In genomic region chr3:2826036-2826435, GRCh38 we compare ENCODE assay signal across 23 cellular contexts.
"Had no signal": no experiment of that assay in that cellular context is flagged by ENCODE, and none has a peak within 500 bp of the region (broad histone marks: within the 10 kb centered on the region; RNA-seq: fewer than 3 reads in every experiment).

No MANE protein-coding gene starts in this region.

- H3K4me3 ChIP-seq: neural progenitor cell, ovary, psoas muscle, right lobe of liver, sigmoid colon, stomach, thoracic aorta, thyroid gland, tibial nerve, upper lobe of left lung, vagina had no signal

- H3K4me1 ChIP-seq: neural progenitor cell, psoas muscle, sigmoid colon, stomach, thyroid gland, tibial nerve, upper lobe of left lung, vagina had no signal

- DNase-seq: occipital lobe; ovary; posterior cingulate gyrus; psoas muscle; right cardiac atrium; right lobe of liver; sigmoid colon; small intestine; stimulated activated CD4-positive, alpha-beta T cell treated with anti-CD3 and anti-CD28 coated beads, Interleukin-15, amount 100 ng/mL, for 24 hours; stimulated activated CD4-positive, alpha-beta T cell treated with anti-CD3 and anti-CD28 coated beads, Interleukin-2, amount 100 ng/mL, for 24 hours; stimulated activated CD4-positive, alpha-beta T cell treated with anti-CD3 and anti-CD28 coated beads, Interleukin-2, amount 100 ng/mL, for 48 hours; stimulated activated CD4-positive, alpha-beta T cell treated with anti-CD3 and anti-CD28 coated beads, Interleukin-4, amount 100 ng/mL, for 24 hours; stimulated activated naive B cell treated with anti-CD40 and anti-IgM and Interleukin-4, amounts not matched to agents 10 μg/mL and 1 μg/mL and 100 μg/mL, for 72 hours; stimulated activated naive CD4-positive, alpha-beta T cell treated with Interleukin-2 at 50 U/mL for 16 hours; stomach; thyroid gland; trophoblast cell; upper lobe of left lung had no signal

- H3K27ac ChIP-seq: neural progenitor cell, ovary, parathyroid adenoma, psoas muscle, right lobe of liver, sigmoid colon, stomach, thoracic aorta, thyroid gland, tibial nerve, upper lobe of left lung, vagina had no signal

- ATAC-seq: psoas muscle; right cardiac atrium; right lobe of liver; stimulated activated naive B cell treated with anti-CD40 and anti-IgM and Interleukin-4, amounts not matched to agents 10 μg/mL and 1 μg/mL and 100 μg/mL, for 72 hours had no signal

- H3K27me3 ChIP-seq: neural progenitor cell, ovary, right lobe of liver, sigmoid colon, stomach, thyroid gland, tibial nerve, upper lobe of left lung, vagina had no signal

- H3K36me3 ChIP-seq: neural progenitor cell, ovary, right lobe of liver, sigmoid colon, stomach, thyroid gland, tibial nerve, upper lobe of left lung, vagina had no signal

- H3K9me3 ChIP-seq: ovary, psoas muscle, right lobe of liver, sigmoid colon, stomach, thoracic aorta, thyroid gland, tibial nerve, upper lobe of left lung, vagina had no signal
